ENCODE assay signal across 20 cellular contexts in genomic region chr5:98398465-98398864, GRCh38.
"Had no signal": no experiment of that assay in that cellular context is flagged by ENCODE, and none has a peak within 500 bp of the region (broad histone marks: within the 10 kb centered on the region; RNA-seq: fewer than 3 reads in every experiment).

No MANE protein-coding gene starts in this region.

- DNase-seq: activated CD4-positive, alpha-beta memory T cell treated with anti-CD3 and anti-CD28 coated beads, Interleukin-2, amount 10 ng/mL, durations not matched to agents 7 days and 5 days; activated CD4-positive, alpha-beta T cell treated with anti-CD3 and anti-CD28 coated beads for 36 hours; activated CD4-positive, alpha-beta T cell treated with anti-CD3 and anti-CD28 coated beads, Interleukin-2, amount 50 U/mL, for 1 hour; activated gamma-delta T cell treated with Interleukin-2 at 50 U/mL for 16 hours; activated naive CD4-positive, alpha-beta T cell treated with anti-CD3 and anti-CD28 coated beads, Interleukin-2, amount 10 ng/mL, durations not matched to agents 7 days and 5 days; activated naive CD8-positive, alpha-beta T cell treated with anti-CD3 and anti-CD28 coated beads for 36 hours; activated T-cell treated with anti-CD3 and anti-CD28 coated beads for 4 hours; activated T-cell treated with anti-CD3 and anti-CD28 coated beads, Interleukin-2, amount 50 U/mL, for 72 hours; NCI-H1092; NCI-H1417; NCI-H1930; NCI-H2171 treated with DMSO at 0.1 percent for 48 hours; NCI-H226; NCI-H510A; NCI-H526 treated with DMSO at 0.1 percent for 48 hours; PC-3; SHP77 treated with DMSO at 0.1 percent for 48 hours; T-helper 1 cell; WERI-Rb-1 had no signal

- H3K27ac Mint-ChIP-seq: activated CD4-positive, alpha-beta memory T cell treated with anti-CD3 and anti-CD28 coated beads, Interleukin-2, amount 10 ng/mL, durations not matched to agents 7 days and 5 days; activated CD4-positive, alpha-beta T cell treated with anti-CD3 and anti-CD28 coated beads for 36 hours; activated naive CD4-positive, alpha-beta T cell treated with anti-CD3 and anti-CD28 coated beads, Interleukin-2, amount 10 ng/mL, durations not matched to agents 7 days and 5 days; activated naive CD8-positive, alpha-beta T cell treated with anti-CD3 and anti-CD28 coated beads for 36 hours; activated T-cell treated with anti-CD3 and anti-CD28 coated beads, Interleukin-2, amount 50 U/mL, for 72 hours; activated T-helper 2 cell treated with anti-CD3 and anti-CD28 coated beads, Interferon-gamma antibody, Interleukin-2, Interleukin-4, amounts not matched to agents 10 μg/mL and 5 μg/mL and 100 μg/mL, durations not matched to agents 14 hours and 24 hours and 36 hours had no signal

- H3K9me3 Mint-ChIP-seq: activated CD4-positive, alpha-beta memory T cell treated with anti-CD3 and anti-CD28 coated beads, Interleukin-2, amount 10 ng/mL, durations not matched to agents 7 days and 5 days; activated naive CD4-positive, alpha-beta T cell treated with anti-CD3 and anti-CD28 coated beads, Interleukin-2, amount 10 ng/mL, durations not matched to agents 7 days and 5 days; activated naive CD8-positive, alpha-beta T cell treated with anti-CD3 and anti-CD28 coated beads for 36 hours; activated T-helper 2 cell treated with anti-CD3 and anti-CD28 coated beads, Interferon-gamma antibody, Interleukin-2, Interleukin-4, amounts not matched to agents 10 μg/mL and 5 μg/mL and 100 μg/mL, durations not matched to agents 14 hours and 24 hours and 36 hours had no signal

- H3K36me3 Mint-ChIP-seq: activated naive CD4-positive, alpha-beta T cell treated with anti-CD3 and anti-CD28 coated beads, Interleukin-2, amount 10 ng/mL, durations not matched to agents 7 days and 5 days; activated naive CD8-positive, alpha-beta T cell treated with anti-CD3 and anti-CD28 coated beads for 36 hours had no signal

- H3K4me1 Mint-ChIP-seq: activated CD4-positive, alpha-beta memory T cell treated with anti-CD3 and anti-CD28 coated beads, Interleukin-2, amount 10 ng/mL, durations not matched to agents 7 days and 5 days; activated CD4-positive, alpha-beta T cell treated with anti-CD3 and anti-CD28 coated beads for 36 hours; activated naive CD4-positive, alpha-beta T cell treated with anti-CD3 and anti-CD28 coated beads, Interleukin-2, amount 10 ng/mL, durations not matched to agents 7 days and 5 days; activated naive CD8-positive, alpha-beta T cell treated with anti-CD3 and anti-CD28 coated beads for 36 hours had no signal

- H3K27me3 Mint-ChIP-seq: activated CD4-positive, alpha-beta memory T cell treated with anti-CD3 and anti-CD28 coated beads, Interleukin-2, amount 10 ng/mL, durations not matched to agents 7 days and 5 days; activated CD4-positive, alpha-beta T cell treated with anti-CD3 and anti-CD28 coated beads for 36 hours; activated naive CD4-positive, alpha-beta T cell treated with anti-CD3 and anti-CD28 coated beads, Interleukin-2, amount 10 ng/mL, durations not matched to agents 7 days and 5 days; activated naive CD8-positive, alpha-beta T cell treated with anti-CD3 and anti-CD28 coated beads for 36 hours had no signal

- H3K4me3 Mint-ChIP-seq: activated CD4-positive, alpha-beta memory T cell treated with anti-CD3 and anti-CD28 coated beads, Interleukin-2, amount 10 ng/mL, durations not matched to agents 7 days and 5 days; activated CD4-positive, alpha-beta T cell treated with anti-CD3 and anti-CD28 coated beads for 36 hours; activated naive CD4-positive, alpha-beta T cell treated with anti-CD3 and anti-CD28 coated beads, Interleukin-2, amount 10 ng/mL, durations not matched to agents 7 days and 5 days; activated naive CD8-positive, alpha-beta T cell treated with anti-CD3 and anti-CD28 coated beads for 36 hours; activated T-cell treated with anti-CD3 and anti-CD28 coated beads, Interleukin-2, amount 50 U/mL, for 72 hours had no signal

- ATAC-seq: activated CD4-positive, alpha-beta T cell treated with anti-CD3 and anti-CD28 coated beads for 36 hours; activated T-cell treated with anti-CD3 and anti-CD28 coated beads, Interleukin-2, amount 50 U/mL, for 72 hours; PC-3 had no signal
